In genomic region chr1:248187363-248187762, GRCh38 we compare ENCODE assay signal across 33 cellular contexts. TPM values are rescaled to one million over a fixed set of nuclear protein-coding genes. Genes with fewer than 3 reads are reported as not detected.
DNase-seq lines count a peak whose midpoint lies in the region; ATAC-seq, FAIRE-seq and TF ChIP-seq lines count a peak whose summit lies in the region.
"Had no signal": no experiment of that assay in that cellular context is flagged by ENCODE, and none has a peak within 500 bp of the region (broad histone marks: within the 10 kb centered on the region; RNA-seq: fewer than 3 reads in every experiment).

No MANE protein-coding gene starts in this region.

- H3K36me3 ChIP-seq in HepG2 (replicated peaks in 1 of 2; ENCODE audit: control insufficient read depth in 1 of 2, insufficient read depth in 2 of 2, low read length in 2 of 2) = no peaks in the 10 kb centered on the region
- no peaks in the 10 kb centered on the region for H3K36me3 ChIP-seq in right lobe of liver
- no peaks in the 10 kb centered on the region for H3K36me3 ChIP-seq in PC-3 (ENCODE audit: low read depth, low read length)
- H3K36me3 ChIP-seq: BE2C, BLaER1 had no signal

- no peaks in the 10 kb centered on the region for H3K27me3 ChIP-seq in HepG2 (ENCODE audit: control insufficient read depth in 1 of 2, insufficient read depth in 2 of 2, low read length in 2 of 2)
- H3K27me3 ChIP-seq in right lobe of liver = no peaks in the 10 kb centered on the region
- no peaks in the 10 kb centered on the region for H3K27me3 ChIP-seq in PC-3 (ENCODE audit: low read length)
- H3K27me3 ChIP-seq: BE2C, BLaER1 had no signal

- DNase-seq in HepG2 (ENCODE audit: low spot score) = no peak
- no peak for DNase-seq in right lobe of liver
- DNase-seq in NCI-H69 (lab: John Stamatoyannopoulos, UW) = peak; percentile 26
- DNase-seq in PC-3 = peak; percentile 26
- DNase-seq in ecto neural progenitor cell (ENCODE audit: low spot score) = no peak
- no peak for DNase-seq in islet precursor cell
- DNase-seq: ACHN; BE2C; C1 segment of cervical spinal cord; CD4-positive, alpha-beta memory T cell; CD4-positive, CD25-positive, alpha-beta regulatory T cell; CD8-positive, alpha-beta memory T cell; COR-L47; DMS 273 treated with DMSO at 0.1 percent for 48 hours; DMS153; DMS53; DMS79; DND-41; EL; GDM1 had no signal

- H3K9me2 ChIP-seq in PC-3 (replicated peaks; ENCODE audit: low read length) = no peaks in the 10 kb centered on the region

- in situ Hi-C loops in HepG2 (cut with HindIII; ENCODE audit: extremely low pct_ligation_motif_present, low pct_unique_long_range_greater_than_20kb) = no loop called here

- H3K4me2 ChIP-seq in HepG2 (ENCODE audit: low read depth, low read length) (no peak overlapping the region), PC-3 (ENCODE audit: low read length) (no peak overlapping the region)
- H3K4me2 ChIP-seq: BLaER1 had no signal

- CTCF ChIA-PET in HepG2 (lab: Yijun Ruan, JAX; ENCODE audit: low intra/inter-chr PET ratio, low total read pairs) = no interaction called here
- CTCF ChIA-PET in PC-3 (lab: Charles Lee) = no interaction called here

- TF ChIP-seq CTCF in HepG2 (CRISPR knock-in tag; IDR thresholded peaks at IDR 0.05) = no peak
- TF ChIP-seq CTCF in right lobe of liver (IDR thresholded peaks at IDR 0.05) = no peak
- TF ChIP-seq CTCF in PC-3 (conservative IDR thresholded peaks at IDR 0.05; ENCODE audit: low read depth, low read length) = no peak

- no peak for TF ChIP-seq POLR2A in HepG2 (IDR thresholded peaks at IDR 0.05; ENCODE audit: insufficient read depth in 1 of 2, low read depth in 2 of 2, low read length in 2 of 2)
- TF ChIP-seq POLR2A in right lobe of liver (IDR thresholded peaks at IDR 0.05) = no peak

- POLR2A ChIA-PET in HepG2 (lab: Yijun Ruan, JAX) = no interaction called here
- POLR2A ChIA-PET in PC-3 (lab: Charles Lee; ENCODE audit: unreplicated experiment) = no interaction called here

- H4K20me1 ChIP-seq in HepG2 (ENCODE audit: insufficient read depth, low read length) (no peaks in the 10 kb centered on the region), PC-3 (ENCODE audit: low read length) (no peaks in the 10 kb centered on the region)
- H4K20me1 ChIP-seq: BLaER1 had no signal

- FAIRE-seq in HepG2 (lab: Jason Lieb, UNC) = no peak
- FAIRE-seq: GM12878, GM12892, GM18507, GM19239 had no signal

- no peak for ATAC-seq in HepG2
- ATAC-seq in right lobe of liver = no peak
- ATAC-seq in PC-3 = peak; percentile 49; the same call in 1 of the 2 replicates
- no peak for ATAC-seq in HG03108 (IDR thresholded peaks at IDR 0.05; ENCODE audit: unreplicated experiment)
- ATAC-seq: GM12878 had no signal

- intact Hi-C loops in HepG2 (cut with micrococcal nuclease; ENCODE audit: unreplicated experiment) = no loop called here
- intact Hi-C loops in right lobe of liver (cut with DNase I) = no loop called here
- intact Hi-C loops in PC-3 (cut with micrococcal nuclease) = no loop called here

- H3K9ac ChIP-seq in HepG2 (ENCODE audit: insufficient read depth, low read depth, low read length) = no peak overlapping the region
- H3K9ac ChIP-seq in PC-3 (ENCODE audit: low read length) = no peak overlapping the region
- H3K9ac ChIP-seq: BLaER1 had no signal

- 0% methylated on average over 2 of the region's 3 CpGs for WGBS in HepG2 (ENCODE audit: low lambda C conversion rate)
- WGBS in right lobe of liver (ENCODE audit: insufficient coverage, low coverage, low lambda C conversion rate, missing lambda C conversion rate) = 18% methylated on average over 2 of the region's 3 CpGs

- H3K4me3 ChIP-seq in HepG2 (replicated peaks in 1 of 3; ENCODE audit: insufficient read depth in 1 of 3, low read depth in 2 of 3, low read length in 3 of 3) = no peak overlapping the region
- H3K4me3 ChIP-seq in right lobe of liver = no peak overlapping the region
- no peak overlapping the region for H3K4me3 ChIP-seq in PC-3 (ENCODE audit: low read length)
- H3K4me3 ChIP-seq: BLaER1, GM12878 had no signal

- TF ChIP-seq EP300 in HepG2 (IDR thresholded peaks at IDR 0.05; ENCODE audit: low read depth in 2 of 2, low read length in 2 of 2) (no peak), HepG2 (CRISPR knock-in tag; IDR thresholded peaks at IDR 0.05; ENCODE audit: borderline replicate concordance) (no peak)

- H3K4me1 ChIP-seq in HepG2 (ENCODE audit: insufficient read depth, low read length) (no peaks in the 10 kb centered on the region), right lobe of liver (no peaks in the 10 kb centered on the region), PC-3 (ENCODE audit: insufficient read depth, low read length) (no peaks in the 10 kb centered on the region)
- H3K4me1 ChIP-seq: BE2C, BLaER1 had no signal

- peaks cover 90% of the 10 kb centered on the region for H3K9me3 ChIP-seq in HepG2 (ENCODE audit: low read length)
- H3K9me3 ChIP-seq in right lobe of liver = no peaks in the 10 kb centered on the region
- no peaks in the 10 kb centered on the region for H3K9me3 ChIP-seq in PC-3 (ENCODE audit: low read length)
- H3K9me3 ChIP-seq: BLaER1 had no signal

- BruUV-seq in HepG2 (replicated peaks; lab: Mats Ljungman, UMichigan) (no TSS peak), PC-3 (replicated peaks; lab: Mats Ljungman, UMichigan) (no TSS peak)

- H2AFZ ChIP-seq in HepG2 (ENCODE audit: low read length) = no peak overlapping the region
- H2AFZ ChIP-seq in PC-3 (ENCODE audit: low read length) = no peak overlapping the region

- H3K27ac ChIP-seq in HepG2 (ENCODE audit: extremely low read length, insufficient read depth, low read length) (no peak overlapping the region), right lobe of liver (no peak overlapping the region), PC-3 (ENCODE audit: low read length) (no peak overlapping the region)
- H3K27ac ChIP-seq: 22Rv1, BLaER1 had no signal

- H3K79me2 ChIP-seq in HepG2 (ENCODE audit: insufficient read depth, low read length) (no peaks in the 10 kb centered on the region), PC-3 (ENCODE audit: low read length) (no peaks in the 10 kb centered on the region)

- TF ChIP-seq RAD21 in HepG2 (CRISPR knock-in tag; IDR thresholded peaks at IDR 0.05) = no peak

- H3F3A ChIP-seq in PC-3 (ENCODE audit: low read length, unreplicated experiment) = no peaks in the 10 kb centered on the region

RNA-seq across cellular contexts. Expression of gene OR2M3, which starts 9.7 kb away (rescaled TPM):
- total RNA-seq in HepG2 (2016; rRNA removed; fragmentation: Illumina TruSeq; extraction: Trizol) (not detected in 2 replicates), right lobe of liver (not detected), PC-3 (2014; rRNA removed) (not detected in 2 replicates)
- total RNA-seq in HepG2 (2016; cell fraction: cytosol; rRNA removed; fragmentation: Illumina TruSeq; extraction: Trizol; ENCODE audit: low read depth) = not detected in 2 replicates
- total RNA-seq in HepG2 (2016; cell fraction: insoluble cytoplasmic fraction; rRNA removed; fragmentation: Illumina TruSeq; extraction: Trizol) = not detected in 2 replicates
- not detected in 2 replicates for total RNA-seq in HepG2 (2016; cell fraction: membrane; rRNA removed; fragmentation: Illumina TruSeq; extraction: Trizol)
- not detected in 2 replicates for total RNA-seq in HepG2 (2016; cell fraction: nucleus; rRNA removed; fragmentation: Illumina TruSeq; extraction: Trizol)
- polyA plus RNA-seq in HepG2 (2011; rRNA removed) = not detected in 2 replicates
- polyA plus RNA-seq in HepG2 (2011; cell fraction: cytosol; rRNA removed) = not detected in 2 replicates
- not detected in 2 replicates for polyA plus RNA-seq in HepG2 (2011; cell fraction: nucleus; rRNA removed)
- polyA plus RNA-seq in HepG2 (2012) = not detected in 2 replicates
- polyA plus RNA-seq in HepG2 (2016; cell fraction: cytosol; fragmentation: Illumina TruSeq; extraction: Trizol; ENCODE audit: low read depth) = not detected in 2 replicates
- not detected in 2 replicates for polyA plus RNA-seq in HepG2 (2016; cell fraction: insoluble cytoplasmic fraction; fragmentation: Illumina TruSeq; extraction: Trizol; ENCODE audit: low read depth)
- polyA plus RNA-seq in HepG2 (2016; cell fraction: membrane; fragmentation: Illumina TruSeq; extraction: Trizol; ENCODE audit: low read depth) = not detected in 2 replicates
- not detected in 2 replicates for polyA plus RNA-seq in HepG2 (2016; cell fraction: nucleus; fragmentation: Illumina TruSeq; extraction: Trizol; ENCODE audit: insufficient read depth, low read depth)
- not detected in 2 replicates for polyA minus RNA-seq in HepG2 (2011; rRNA and poly(A)+ RNA removed; ENCODE audit: low replicate concordance)
- polyA minus RNA-seq in HepG2 (2011; cell fraction: cytosol; rRNA and poly(A)+ RNA removed) = not detected in 2 replicates
- polyA minus RNA-seq in HepG2 (2011; cell fraction: nucleus; rRNA and poly(A)+ RNA removed) = not detected in 2 replicates
- total RNA-seq: CD4-positive, alpha-beta memory T cell; CD4-positive, CD25-positive, alpha-beta regulatory T cell; CD8-positive, alpha-beta memory T cell; Daoy; G401; GM12878 had no signal
- polyA plus RNA-seq: AG04450; CD14-positive monocyte; CD4-positive, alpha-beta memory T cell; CD4-positive, CD25-positive, alpha-beta regulatory T cell; CD8-positive, alpha-beta memory T cell had no signal

RNA-seq across cellular contexts. Expression of gene OR2M2, which starts 12.7 kb away (rescaled TPM):
- not detected in 2 replicates for total RNA-seq in HepG2 (2016; rRNA removed; fragmentation: Illumina TruSeq; extraction: Trizol)
- not detected in 2 replicates for total RNA-seq in HepG2 (2016; cell fraction: cytosol; rRNA removed; fragmentation: Illumina TruSeq; extraction: Trizol; ENCODE audit: low read depth)
- total RNA-seq in HepG2 (2016; cell fraction: insoluble cytoplasmic fraction; rRNA removed; fragmentation: Illumina TruSeq; extraction: Trizol) = not detected in 2 replicates
- total RNA-seq in HepG2 (2016; cell fraction: membrane; rRNA removed; fragmentation: Illumina TruSeq; extraction: Trizol) = not detected in 2 replicates
- total RNA-seq in HepG2 (2016; cell fraction: nucleus; rRNA removed; fragmentation: Illumina TruSeq; extraction: Trizol) = not detected in 2 replicates
- polyA plus RNA-seq in HepG2 (2011; rRNA removed) = not detected in 2 replicates
- not detected in 2 replicates for polyA plus RNA-seq in HepG2 (2011; cell fraction: cytosol; rRNA removed)
- not detected in 2 replicates for polyA plus RNA-seq in HepG2 (2011; cell fraction: nucleus; rRNA removed)
- polyA plus RNA-seq in HepG2 (2012) = not detected in 2 replicates
- not detected in 2 replicates for polyA plus RNA-seq in HepG2 (2016; cell fraction: cytosol; fragmentation: Illumina TruSeq; extraction: Trizol; ENCODE audit: low read depth)
- not detected in 2 replicates for polyA plus RNA-seq in HepG2 (2016; cell fraction: insoluble cytoplasmic fraction; fragmentation: Illumina TruSeq; extraction: Trizol; ENCODE audit: low read depth)
- not detected in 2 replicates for polyA plus RNA-seq in HepG2 (2016; cell fraction: membrane; fragmentation: Illumina TruSeq; extraction: Trizol; ENCODE audit: low read depth)
- not detected in 2 replicates for polyA plus RNA-seq in HepG2 (2016; cell fraction: nucleus; fragmentation: Illumina TruSeq; extraction: Trizol; ENCODE audit: insufficient read depth, low read depth)
- not detected in 2 replicates for polyA minus RNA-seq in HepG2 (2011; rRNA and poly(A)+ RNA removed; ENCODE audit: low replicate concordance)
- not detected in 2 replicates for polyA minus RNA-seq in HepG2 (2011; cell fraction: cytosol; rRNA and poly(A)+ RNA removed)
- polyA minus RNA-seq in HepG2 (2011; cell fraction: nucleus; rRNA and poly(A)+ RNA removed) = not detected in 2 replicates
- total RNA-seq in right lobe of liver = not detected
- total RNA-seq in PC-3 (2014; rRNA removed) = not detected in 2 replicates
- total RNA-seq: A172; A673; CD4-positive, alpha-beta memory T cell; CD4-positive, CD25-positive, alpha-beta regulatory T cell; CD8-positive, alpha-beta memory T cell; Daoy; G401; GM12878 had no signal
- polyA plus RNA-seq: AG04450; CD14-positive monocyte; CD4-positive, alpha-beta memory T cell; CD4-positive, CD25-positive, alpha-beta regulatory T cell; CD8-positive, alpha-beta memory T cell; GM12878 had no signal

RNA-seq across cellular contexts. Expression of gene OR2M5, which starts 42.4 kb away (rescaled TPM):
- total RNA-seq in HepG2 (2016; rRNA removed; fragmentation: Illumina TruSeq; extraction: Trizol) (not detected in 2 replicates), right lobe of liver (not detected), PC-3 (2014; rRNA removed) (not detected in 2 replicates)
- not detected in 2 replicates for total RNA-seq in HepG2 (2016; cell fraction: cytosol; rRNA removed; fragmentation: Illumina TruSeq; extraction: Trizol; ENCODE audit: low read depth)
- total RNA-seq in HepG2 (2016; cell fraction: insoluble cytoplasmic fraction; rRNA removed; fragmentation: Illumina TruSeq; extraction: Trizol) = not detected in 2 replicates
- total RNA-seq in HepG2 (2016; cell fraction: membrane; rRNA removed; fragmentation: Illumina TruSeq; extraction: Trizol) = not detected in 2 replicates
- not detected in 2 replicates for total RNA-seq in HepG2 (2016; cell fraction: nucleus; rRNA removed; fragmentation: Illumina TruSeq; extraction: Trizol)
- not detected in 2 replicates for polyA plus RNA-seq in HepG2 (2011; rRNA removed)
- not detected in 2 replicates for polyA plus RNA-seq in HepG2 (2011; cell fraction: cytosol; rRNA removed)
- polyA plus RNA-seq in HepG2 (2011; cell fraction: nucleus; rRNA removed) = not detected in 2 replicates
- polyA plus RNA-seq in HepG2 (2012) = not detected in 2 replicates
- polyA plus RNA-seq in HepG2 (2016; cell fraction: cytosol; fragmentation: Illumina TruSeq; extraction: Trizol; ENCODE audit: low read depth) = not detected in 2 replicates
- polyA plus RNA-seq in HepG2 (2016; cell fraction: insoluble cytoplasmic fraction; fragmentation: Illumina TruSeq; extraction: Trizol; ENCODE audit: low read depth) = not detected in 2 replicates
- polyA plus RNA-seq in HepG2 (2016; cell fraction: membrane; fragmentation: Illumina TruSeq; extraction: Trizol; ENCODE audit: low read depth) = not detected in 2 replicates
- polyA plus RNA-seq in HepG2 (2016; cell fraction: nucleus; fragmentation: Illumina TruSeq; extraction: Trizol; ENCODE audit: insufficient read depth, low read depth) = not detected in 2 replicates
- polyA minus RNA-seq in HepG2 (2011; rRNA and poly(A)+ RNA removed; ENCODE audit: low replicate concordance) = not detected in 2 replicates
- polyA minus RNA-seq in HepG2 (2011; cell fraction: cytosol; rRNA and poly(A)+ RNA removed) = not detected in 2 replicates
- polyA minus RNA-seq in HepG2 (2011; cell fraction: nucleus; rRNA and poly(A)+ RNA removed) = not detected in 2 replicates
- total RNA-seq: A172; A673; CD4-positive, alpha-beta memory T cell; CD4-positive, CD25-positive, alpha-beta regulatory T cell; CD8-positive, alpha-beta memory T cell; Daoy; G401; GM12878 had no signal
- polyA plus RNA-seq: AG04450; CD14-positive monocyte; CD4-positive, alpha-beta memory T cell; CD4-positive, CD25-positive, alpha-beta regulatory T cell; CD8-positive, alpha-beta memory T cell; GM12878 had no signal

RNA-seq across cellular contexts. Expression of gene OR2M4, which starts 43.9 kb away (rescaled TPM):
- total RNA-seq in HepG2 (2016; rRNA removed; fragmentation: Illumina TruSeq; extraction: Trizol) = not detected in 2 replicates
- not detected in 2 replicates for total RNA-seq in HepG2 (2016; cell fraction: cytosol; rRNA removed; fragmentation: Illumina TruSeq; extraction: Trizol; ENCODE audit: low read depth)
- not detected in 2 replicates for total RNA-seq in HepG2 (2016; cell fraction: insoluble cytoplasmic fraction; rRNA removed; fragmentation: Illumina TruSeq; extraction: Trizol)
- not detected in 2 replicates for total RNA-seq in HepG2 (2016; cell fraction: membrane; rRNA removed; fragmentation: Illumina TruSeq; extraction: Trizol)
- total RNA-seq in HepG2 (2016; cell fraction: nucleus; rRNA removed; fragmentation: Illumina TruSeq; extraction: Trizol) = not detected in 2 replicates
- polyA plus RNA-seq in HepG2 (2011; rRNA removed) = not detected in 2 replicates
- polyA plus RNA-seq in HepG2 (2011; cell fraction: cytosol; rRNA removed) = not detected in 2 replicates
- not detected in 2 replicates for polyA plus RNA-seq in HepG2 (2011; cell fraction: nucleus; rRNA removed)
- polyA plus RNA-seq in HepG2 (2012) = not detected in 2 replicates
- not detected in 2 replicates for polyA plus RNA-seq in HepG2 (2016; cell fraction: cytosol; fragmentation: Illumina TruSeq; extraction: Trizol; ENCODE audit: low read depth)
- not detected in 2 replicates for polyA plus RNA-seq in HepG2 (2016; cell fraction: insoluble cytoplasmic fraction; fragmentation: Illumina TruSeq; extraction: Trizol; ENCODE audit: low read depth)
- not detected in 2 replicates for polyA plus RNA-seq in HepG2 (2016; cell fraction: membrane; fragmentation: Illumina TruSeq; extraction: Trizol; ENCODE audit: low read depth)
- polyA plus RNA-seq in HepG2 (2016; cell fraction: nucleus; fragmentation: Illumina TruSeq; extraction: Trizol; ENCODE audit: insufficient read depth, low read depth) = not detected in 2 replicates
- polyA minus RNA-seq in HepG2 (2011; rRNA and poly(A)+ RNA removed; ENCODE audit: low replicate concordance) = 0.16 TPM in 1 of 2 replicates, not detected in the other
- not detected in 2 replicates for polyA minus RNA-seq in HepG2 (2011; cell fraction: cytosol; rRNA and poly(A)+ RNA removed)
- not detected in 2 replicates for polyA minus RNA-seq in HepG2 (2011; cell fraction: nucleus; rRNA and poly(A)+ RNA removed)
- total RNA-seq in right lobe of liver = not detected
- not detected in 2 replicates for total RNA-seq in PC-3 (2014; rRNA removed)
- total RNA-seq: CD4-positive, alpha-beta memory T cell; CD4-positive, CD25-positive, alpha-beta regulatory T cell; CD8-positive, alpha-beta memory T cell; Daoy; G401; GM12878 had no signal
- polyA plus RNA-seq: AG04450; CD14-positive monocyte; CD4-positive, alpha-beta memory T cell; CD4-positive, CD25-positive, alpha-beta regulatory T cell; CD8-positive, alpha-beta memory T cell; GM12878 had no signal

Comparison
In these comparisons a context has a peak if more than half of its experiments do, and no peak if none do; other contexts are left out.
1. DNase-seq: peak in NCI-H69 (single experiment) and PC-3 (single experiment); none in HepG2 (single experiment), right lobe of liver (0 of 3), ecto neural progenitor cell (single experiment) and islet precursor cell (single experiment).